Comparison of ENCODE assay signal across 18 cellular contexts in the genomic region with DNA sequence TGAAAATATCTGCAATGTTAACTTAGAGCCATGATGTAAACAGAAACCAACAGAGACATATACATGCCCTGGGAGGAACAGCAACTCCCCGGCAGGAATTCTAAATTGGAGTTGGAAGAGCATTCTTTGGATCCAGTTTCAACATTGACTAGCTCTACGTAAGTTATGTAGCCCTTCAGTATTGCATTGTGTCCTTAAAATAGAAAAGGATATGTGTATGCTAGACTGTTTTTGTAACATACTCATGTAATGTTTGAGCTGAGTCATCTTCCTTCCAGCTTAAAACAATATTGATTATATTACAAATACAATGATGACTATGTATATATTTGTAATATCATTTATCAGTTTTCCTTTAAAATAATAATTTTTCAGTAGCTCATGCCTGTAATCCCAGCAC.
"Had no signal": no experiment of that assay in that cellular context is flagged by ENCODE, and none has a peak within 500 bp of the region (broad histone marks: within the 10 kb centered on the region; RNA-seq: fewer than 3 reads in every experiment).

No MANE protein-coding gene starts in this region.

- H3K27ac Mint-ChIP-seq: activated CD4-positive, alpha-beta memory T cell treated with anti-CD3 and anti-CD28 coated beads for 36 hours; activated naive CD4-positive, alpha-beta T cell treated with anti-CD3 and anti-CD28 coated beads, Interleukin-2, amount 50 U/mL, for 72 hours; memory B cell; nephron progenitor cell; type B pancreatic cell had no signal

- H3K4me3 ChIP-seq: gastrocnemius medialis, left ventricle myocardium inferior, psoas muscle, right lobe of liver had no signal

- H3K4me1 ChIP-seq: gastrocnemius medialis, left ventricle myocardium inferior, psoas muscle, right lobe of liver had no signal

- DNase-seq: activated CD4-positive, alpha-beta memory T cell treated with anti-CD3 and anti-CD28 coated beads for 36 hours; activated effector memory CD4-positive, alpha-beta T cell treated with anti-CD3 and anti-CD28 coated beads, Interleukin-2, amount 50 U/mL, for 16 hours; activated T-cell treated with anti-CD3 and anti-CD28 coated beads, Interleukin-2, amount 50 U/mL, for 4 hours; anterior cingulate cortex; central memory CD4-positive, alpha-beta T cell; cortex of kidney; effector memory CD4-positive, alpha-beta T cell; erythroblast; gastrocnemius medialis; left ventricle myocardium inferior; nephron progenitor cell; psoas muscle; right lobe of liver; stimulated activated naive CD4-positive, alpha-beta T cell treated with Interleukin-2 at 50 U/mL for 16 hours; T1000 had no signal

- H3K4me1 Mint-ChIP-seq: memory B cell, nephron progenitor cell had no signal

- H3K9me3 Mint-ChIP-seq: activated T-cell treated with anti-CD3 and anti-CD28 coated beads, Interleukin-2, amount 50 U/mL, for 4 hours; nephron progenitor cell; type B pancreatic cell had no signal

- H3K27me3 Mint-ChIP-seq: activated CD4-positive, alpha-beta memory T cell treated with anti-CD3 and anti-CD28 coated beads for 36 hours; memory B cell had no signal

- ATAC-seq: activated naive CD4-positive, alpha-beta T cell treated with anti-CD3 and anti-CD28 coated beads, Interleukin-2, amount 50 U/mL, for 72 hours; activated T-cell treated with anti-CD3 and anti-CD28 coated beads, Interleukin-2, amount 50 U/mL, for 4 hours; gastrocnemius medialis; psoas muscle; right lobe of liver had no signal

- H3K4me3 Mint-ChIP-seq: activated CD4-positive, alpha-beta memory T cell treated with anti-CD3 and anti-CD28 coated beads for 36 hours; activated T-cell treated with anti-CD3 and anti-CD28 coated beads, Interleukin-2, amount 50 U/mL, for 4 hours; memory B cell; nephron progenitor cell; type B pancreatic cell had no signal

- H3K36me3 Mint-ChIP-seq: activated CD4-positive, alpha-beta memory T cell treated with anti-CD3 and anti-CD28 coated beads for 36 hours; activated naive CD4-positive, alpha-beta T cell treated with anti-CD3 and anti-CD28 coated beads, Interleukin-2, amount 50 U/mL, for 72 hours; memory B cell; type B pancreatic cell had no signal

- H3K27me3 ChIP-seq: gastrocnemius medialis, right lobe of liver had no signal

- H3K36me3 ChIP-seq: gastrocnemius medialis, left ventricle myocardium inferior, right lobe of liver had no signal

- H3K27ac ChIP-seq: gastrocnemius medialis, left ventricle myocardium inferior, psoas muscle, right lobe of liver had no signal
